ENCODE assay signal across 2 cellular contexts in the genomic region with DNA sequence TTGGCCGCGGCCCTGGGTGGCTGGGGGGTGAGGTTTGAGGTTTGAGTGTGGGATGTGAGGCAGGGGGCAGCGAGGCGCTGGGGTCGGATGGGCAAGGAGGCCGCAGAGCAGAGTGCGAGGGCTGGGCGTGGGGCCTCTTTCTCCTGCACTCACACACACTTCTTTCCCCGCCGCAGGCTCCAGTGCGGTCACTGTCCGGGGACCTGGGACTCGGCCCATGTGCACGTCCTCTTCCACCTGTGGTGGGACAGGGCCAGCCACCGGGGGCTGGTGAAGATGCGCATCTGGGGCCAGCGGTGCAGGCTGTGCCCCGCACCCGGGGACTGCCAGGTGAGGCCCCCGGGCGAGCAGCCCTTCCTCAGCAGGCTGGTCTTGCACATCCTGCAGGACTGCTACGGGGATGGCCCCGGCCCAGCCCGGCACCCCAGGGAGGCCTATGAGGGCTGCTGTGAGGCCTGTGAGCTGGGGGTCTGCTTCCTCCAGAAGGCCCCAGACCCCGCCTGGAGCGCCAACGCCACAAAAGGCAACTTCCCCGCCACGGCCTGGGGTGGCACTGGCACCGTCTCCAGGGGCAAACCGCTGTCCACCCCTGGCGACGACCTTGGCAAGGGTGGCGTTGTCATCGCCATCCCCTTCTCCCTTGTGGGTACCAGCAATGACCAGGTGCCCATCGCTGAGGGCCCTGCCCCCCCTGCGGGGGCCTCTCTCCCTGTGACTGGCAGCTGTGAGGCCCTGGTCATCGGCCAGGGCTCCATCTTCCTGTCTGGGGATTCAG.
TF ChIP-seq lines count a peak whose summit lies in the region.

No MANE protein-coding gene starts in this region.

TF ChIP-seq in SK-N-SH, 30 proteins besides CTCF, POLR2A, EP300 and RAD21 (continued from another document):
- TF ChIP-seq JUND (IDR thresholded peaks at IDR 0.05) = no peak

TF ChIP-seq in SK-N-SH treated with all-trans-retinoic acid at 6 μM for 48 hours, 23 proteins besides CTCF, POLR2A, EP300 and RAD21 (continued from another document):
- no peak for TF ChIP-seq ZNF8 (CRISPR knock-in tag; IDR thresholded peaks at IDR 0.05)
- no peak for TF ChIP-seq ZNF70 (CRISPR knock-in tag; IDR thresholded peaks at IDR 0.05)
- no peak for TF ChIP-seq ZC3H10 (CRISPR knock-in tag; IDR thresholded peaks at IDR 0.05)
- TF ChIP-seq ISL1 (CRISPR knock-in tag; IDR thresholded peaks at IDR 0.05) = no peak
- TF ChIP-seq GLIS3 (CRISPR knock-in tag; IDR thresholded peaks at IDR 0.05) = no peak
- no peak for TF ChIP-seq TCF4 (CRISPR knock-in tag; IDR thresholded peaks at IDR 0.05; ENCODE audit: borderline replicate concordance)
- no peak for TF ChIP-seq RARB (CRISPR knock-in tag; IDR thresholded peaks at IDR 0.05)
- TF ChIP-seq, protein P1, sequence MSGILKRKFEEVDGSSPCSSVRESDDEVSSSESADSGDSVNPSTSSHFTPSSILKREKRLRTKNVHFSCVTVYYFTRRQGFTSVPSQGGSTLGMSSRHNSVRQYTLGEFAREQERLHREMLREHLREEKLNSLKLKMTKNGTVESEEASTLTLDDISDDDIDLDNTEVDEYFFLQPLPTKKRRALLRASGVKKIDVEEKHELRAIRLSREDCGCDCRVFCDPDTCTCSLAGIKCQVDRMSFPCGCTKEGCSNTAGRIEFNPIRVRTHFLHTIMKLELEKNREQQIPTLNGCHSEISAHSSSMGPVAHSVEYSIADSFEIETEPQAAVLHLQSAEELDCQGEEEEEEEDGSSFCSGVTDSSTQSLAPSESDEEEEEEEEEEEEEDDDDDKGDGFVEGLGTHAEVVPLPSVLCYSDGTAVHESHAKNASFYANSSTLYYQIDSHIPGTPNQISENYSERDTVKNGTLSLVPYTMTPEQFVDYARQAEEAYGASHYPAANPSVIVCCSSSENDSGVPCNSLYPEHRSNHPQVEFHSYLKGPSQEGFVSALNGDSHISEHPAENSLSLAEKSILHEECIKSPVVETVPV (CRISPR knock-in tag; IDR thresholded peaks at IDR 0.05) = no peak
- no peak for TF ChIP-seq SNAI2 (CRISPR knock-in tag; IDR thresholded peaks at IDR 0.05)
- TF ChIP-seq, protein P2, sequence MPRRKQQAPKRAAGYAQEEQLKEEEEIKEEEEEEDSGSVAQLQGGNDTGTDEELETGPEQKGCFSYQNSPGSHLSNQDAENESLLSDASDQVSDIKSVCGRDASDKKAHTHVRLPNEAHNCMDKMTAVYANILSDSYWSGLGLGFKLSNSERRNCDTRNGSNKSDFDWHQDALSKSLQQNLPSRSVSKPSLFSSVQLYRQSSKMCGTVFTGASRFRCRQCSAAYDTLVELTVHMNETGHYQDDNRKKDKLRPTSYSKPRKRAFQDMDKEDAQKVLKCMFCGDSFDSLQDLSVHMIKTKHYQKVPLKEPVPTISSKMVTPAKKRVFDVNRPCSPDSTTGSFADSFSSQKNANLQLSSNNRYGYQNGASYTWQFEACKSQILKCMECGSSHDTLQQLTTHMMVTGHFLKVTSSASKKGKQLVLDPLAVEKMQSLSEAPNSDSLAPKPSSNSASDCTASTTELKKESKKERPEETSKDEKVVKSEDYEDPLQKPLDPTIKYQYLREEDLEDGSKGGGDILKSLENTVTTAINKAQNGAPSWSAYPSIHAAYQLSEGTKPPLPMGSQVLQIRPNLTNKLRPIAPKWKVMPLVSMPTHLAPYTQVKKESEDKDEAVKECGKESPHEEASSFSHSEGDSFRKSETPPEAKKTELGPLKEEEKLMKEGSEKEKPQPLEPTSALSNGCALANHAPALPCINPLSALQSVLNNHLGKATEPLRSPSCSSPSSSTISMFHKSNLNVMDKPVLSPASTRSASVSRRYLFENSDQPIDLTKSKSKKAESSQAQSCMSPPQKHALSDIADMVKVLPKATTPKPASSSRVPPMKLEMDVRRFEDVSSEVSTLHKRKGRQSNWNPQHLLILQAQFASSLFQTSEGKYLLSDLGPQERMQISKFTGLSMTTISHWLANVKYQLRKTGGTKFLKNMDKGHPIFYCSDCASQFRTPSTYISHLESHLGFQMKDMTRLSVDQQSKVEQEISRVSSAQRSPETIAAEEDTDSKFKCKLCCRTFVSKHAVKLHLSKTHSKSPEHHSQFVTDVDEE (CRISPR knock-in tag; IDR thresholded peaks at IDR 0.05) = no peak
- TF ChIP-seq, protein P3, sequence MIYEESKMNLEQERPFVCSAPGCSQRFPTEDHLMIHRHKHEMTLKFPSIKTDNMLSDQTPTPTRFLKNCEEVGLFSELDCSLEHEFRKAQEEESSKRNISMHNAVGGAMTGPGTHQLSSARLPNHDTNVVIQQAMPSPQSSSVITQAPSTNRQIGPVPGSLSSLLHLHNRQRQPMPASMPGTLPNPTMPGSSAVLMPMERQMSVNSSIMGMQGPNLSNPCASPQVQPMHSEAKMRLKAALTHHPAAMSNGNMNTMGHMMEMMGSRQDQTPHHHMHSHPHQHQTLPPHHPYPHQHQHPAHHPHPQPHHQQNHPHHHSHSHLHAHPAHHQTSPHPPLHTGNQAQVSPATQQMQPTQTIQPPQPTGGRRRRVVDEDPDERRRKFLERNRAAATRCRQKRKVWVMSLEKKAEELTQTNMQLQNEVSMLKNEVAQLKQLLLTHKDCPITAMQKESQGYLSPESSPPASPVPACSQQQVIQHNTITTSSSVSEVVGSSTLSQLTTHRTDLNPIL (CRISPR knock-in tag; IDR thresholded peaks at IDR 0.05; ENCODE audit: low read depth) = no peak
- TF ChIP-seq TOX (CRISPR knock-in tag; IDR thresholded peaks at IDR 0.05; ENCODE audit: borderline replicate concordance) = no peak
- TF ChIP-seq, protein P4, sequence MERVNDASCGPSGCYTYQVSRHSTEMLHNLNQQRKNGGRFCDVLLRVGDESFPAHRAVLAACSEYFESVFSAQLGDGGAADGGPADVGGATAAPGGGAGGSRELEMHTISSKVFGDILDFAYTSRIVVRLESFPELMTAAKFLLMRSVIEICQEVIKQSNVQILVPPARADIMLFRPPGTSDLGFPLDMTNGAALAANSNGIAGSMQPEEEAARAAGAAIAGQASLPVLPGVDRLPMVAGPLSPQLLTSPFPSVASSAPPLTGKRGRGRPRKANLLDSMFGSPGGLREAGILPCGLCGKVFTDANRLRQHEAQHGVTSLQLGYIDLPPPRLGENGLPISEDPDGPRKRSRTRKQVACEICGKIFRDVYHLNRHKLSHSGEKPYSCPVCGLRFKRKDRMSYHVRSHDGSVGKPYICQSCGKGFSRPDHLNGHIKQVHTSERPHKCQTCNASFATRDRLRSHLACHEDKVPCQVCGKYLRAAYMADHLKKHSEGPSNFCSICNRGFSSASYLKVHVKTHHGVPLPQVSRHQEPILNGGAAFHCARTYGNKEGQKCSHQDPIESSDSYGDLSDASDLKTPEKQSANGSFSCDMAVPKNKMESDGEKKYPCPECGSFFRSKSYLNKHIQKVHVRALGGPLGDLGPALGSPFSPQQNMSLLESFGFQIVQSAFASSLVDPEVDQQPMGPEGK (CRISPR knock-in tag; IDR thresholded peaks at IDR 0.05; ENCODE audit: borderline replicate concordance) = no peak
- no peak for TF ChIP-seq BACH2 (CRISPR knock-in tag; IDR thresholded peaks at IDR 0.05; ENCODE audit: borderline replicate concordance)
- no peak for TF ChIP-seq PPARA (CRISPR knock-in tag; IDR thresholded peaks at IDR 0.05; ENCODE audit: borderline replicate concordance)
- no peak for TF ChIP-seq OSR1 (CRISPR knock-in tag; IDR thresholded peaks at IDR 0.05)
- no peak for TF ChIP-seq CSDC2 (CRISPR knock-in tag; IDR thresholded peaks at IDR 0.05)
